Comparison of ENCODE assay signal across 33 cellular contexts in the genomic region with DNA sequence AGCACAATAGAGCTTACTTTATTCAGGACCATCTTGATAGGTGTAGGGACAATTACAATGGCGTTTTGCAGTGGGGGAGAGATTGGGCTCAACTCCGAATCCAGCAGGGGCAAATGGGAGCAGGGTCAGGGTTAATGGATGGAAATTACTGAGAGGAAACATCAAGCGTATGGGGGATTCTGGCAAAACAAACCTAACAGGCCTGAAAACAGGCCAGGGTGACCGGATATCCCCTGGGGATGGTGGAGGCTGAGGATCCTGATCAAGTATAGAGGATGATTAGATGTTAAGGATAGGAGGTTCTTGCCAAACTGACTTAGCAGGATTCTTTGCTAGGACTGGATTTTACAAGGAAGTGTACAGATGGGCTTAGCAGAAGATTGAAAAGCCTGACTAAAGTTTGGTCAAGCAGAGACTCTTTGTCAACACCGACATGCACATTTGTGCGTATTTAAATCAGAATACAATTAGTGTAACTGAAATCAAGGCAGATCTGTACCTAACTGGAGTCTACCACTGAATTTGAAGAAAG. TPM values are rescaled to one million over a fixed set of nuclear protein-coding genes. Genes with fewer than 3 reads are reported as not detected.
"Had no signal": no experiment of that assay in that cellular context is flagged by ENCODE, and none has a peak within 500 bp of the region (broad histone marks: within the 10 kb centered on the region; RNA-seq: fewer than 3 reads in every experiment).

No MANE protein-coding gene starts in this region.

- H3K9me3 ChIP-seq: heart left ventricle, testis, tibial nerve, uterus had no signal

- DNase-seq: effector CD4-positive, alpha-beta T cell; endodermal cell; erythroblast; heart left ventricle; hippocampal formation; kidney glomerular epithelial cell; mammary epithelial cell; natural killer cell; posterior cingulate gyrus; spleen; stimulated activated CD4-positive, alpha-beta T cell treated with anti-CD3 and anti-CD28 coated beads, Interleukin-15, amount 100 ng/mL, for 24 hours; stimulated activated CD4-positive, alpha-beta T cell treated with anti-CD3 and anti-CD28 coated beads, Interleukin-1b, Interleukin-23, amount 100 ng/mL, for 48 hours; stimulated activated CD4-positive, alpha-beta T cell treated with anti-CD3 and anti-CD28 coated beads, Interleukin-4, amount 100 ng/mL, for 24 hours; stimulated activated naive CD8-positive, alpha-beta T cell treated with anti-CD3 and anti-CD28 coated beads, Interleukin-15, amount 100 ng/mL, for 72 hours; testis; uterus had no signal

- H3K36me3 ChIP-seq: heart left ventricle, spleen, tibial nerve, uterus had no signal

- H3K27me3 ChIP-seq: testis, tibial nerve, uterus had no signal

- ATAC-seq: heart left ventricle; natural killer cell; sciatic nerve; stimulated activated memory B cell treated with anti-CD40 and anti-IgM and Interleukin-4, amounts not matched to agents 10 μg/mL and 1 μg/mL and 100 μg/mL, for 72 hours; stimulated activated naive CD8-positive, alpha-beta T cell treated with anti-CD3 and anti-CD28 coated beads, Interleukin-15, amount 100 ng/mL, for 72 hours had no signal

- H3K27ac ChIP-seq: coronary artery, heart left ventricle, spleen, testis, tibial nerve, uterus had no signal

- H3K4me3 ChIP-seq: coronary artery, heart left ventricle, spleen, testis, tibial nerve, uterus had no signal

- H3K4me1 ChIP-seq: heart left ventricle, spleen, testis, tibial nerve, uterus had no signal

RNA-seq across cellular contexts. Expression of gene GPR45, which starts 54.5 kb away (rescaled TPM):
- total RNA-seq: dermis microvascular lymphatic vessel endothelial cell, endodermal cell, endothelial cell of umbilical vein, fibroblast of lung, glomerular endothelial cell, heart left ventricle, liver, mammary epithelial cell, mesothelial cell of epicardium, mucosa of gallbladder, myocyte, natural killer cell, neural crest cell, osteocyte, pulmonary artery endothelial cell, sciatic nerve, skeletal muscle tissue, spleen, subcutaneous adipose tissue, tibial nerve, uterus had no signal
- polyA plus RNA-seq: endothelial cell of umbilical vein, fibroblast of lung, heart left ventricle, liver, mammary epithelial cell, spleen had no signal
